27 cellular contexts compared by ENCODE assay signal in the genomic region with DNA sequence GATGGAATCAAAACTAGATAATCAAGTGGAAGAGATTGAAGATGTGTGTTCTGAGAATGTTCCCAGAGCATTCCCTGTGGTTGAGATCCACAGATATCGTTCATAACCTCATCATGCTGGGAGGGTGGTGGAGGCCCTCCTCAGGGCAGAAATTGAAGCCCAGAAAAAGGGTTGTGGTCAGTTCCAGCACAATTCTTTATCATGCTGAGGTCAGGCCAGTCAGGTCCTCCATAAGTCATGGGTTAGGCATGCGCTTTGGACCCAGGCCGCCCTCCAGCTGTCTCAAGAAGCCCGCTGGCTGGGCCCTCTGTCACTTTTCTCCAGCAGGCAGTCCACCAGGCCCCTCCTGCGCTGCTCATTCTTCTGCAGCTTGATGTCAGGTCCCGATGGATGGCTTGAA.
A peak's percentile ranks its signal among the peaks of the same experiment; 100 is the strongest.
DNase-seq lines count a peak whose midpoint lies in the region; ATAC-seq and TF ChIP-seq lines count a peak whose summit lies in the region.
"Had no signal": no experiment of that assay in that cellular context is flagged by ENCODE, and none has a peak within 500 bp of the region (broad histone marks: within the 10 kb centered on the region; RNA-seq: fewer than 3 reads in every experiment).

No MANE protein-coding gene starts in this region.

- intact Hi-C loops in heart right ventricle (cut with DNase I): loop anchor here (5.0 to 10.0 kb wide), 7 partner anchors 218 to 1124 kb away; no protein-coding TSS in a partner anchor

- no peak overlapping the region for H3K27ac Mint-ChIP-seq in T-helper 2 cell treated with Interferon-gamma antibody and Interleukin-4, amounts not matched to agents 5 μg/mL and 100 μg/mL, for 36 hours
- H3K27ac Mint-ChIP-seq: activated naive CD8-positive, alpha-beta T cell treated with anti-CD3 and anti-CD28 coated beads, Interleukin-2, amount 10 ng/mL, durations not matched to agents 7 days and 5 days; activated T-helper 2 cell treated with anti-CD3 and anti-CD28 coated beads, Interferon-gamma antibody, Interleukin-2, Interleukin-4, amounts not matched to agents 10 μg/mL and 5 μg/mL and 100 μg/mL, durations not matched to agents 14 hours and 24 hours and 36 hours; immature natural killer cell; naive thymus-derived CD8-positive, alpha-beta T cell had no signal

- no peaks in the 10 kb centered on the region for H3K9me3 Mint-ChIP-seq in T-helper 2 cell treated with Interferon-gamma antibody and Interleukin-4, amounts not matched to agents 5 μg/mL and 100 μg/mL, for 36 hours
- H3K9me3 Mint-ChIP-seq: activated T-helper 2 cell treated with anti-CD3 and anti-CD28 coated beads, Interferon-gamma antibody, Interleukin-2, Interleukin-4, amounts not matched to agents 10 μg/mL and 5 μg/mL and 100 μg/mL, durations not matched to agents 14 hours and 24 hours and 36 hours had no signal

- H3K27me3 Mint-ChIP-seq in T-helper 2 cell treated with Interferon-gamma antibody and Interleukin-4, amounts not matched to agents 5 μg/mL and 100 μg/mL, for 36 hours (ENCODE audit: low read depth): no peaks in the 10 kb centered on the region
- H3K27me3 Mint-ChIP-seq: activated naive CD8-positive, alpha-beta T cell treated with anti-CD3 and anti-CD28 coated beads, Interleukin-2, amount 10 ng/mL, durations not matched to agents 7 days and 5 days; naive thymus-derived CD8-positive, alpha-beta T cell had no signal

- in situ Hi-C loops in astrocyte of the cerebellum (cut with HindIII; ENCODE audit: low sequenced_read_pairs): loop anchor here (25.0 kb wide), 2 partner anchors 228 to 622 kb away; partner anchors contain the start of gene OSR1

- no peaks in the 10 kb centered on the region for H3K36me3 Mint-ChIP-seq in T-helper 2 cell treated with Interferon-gamma antibody and Interleukin-4, amounts not matched to agents 5 μg/mL and 100 μg/mL, for 36 hours (ENCODE audit: low read depth)
- H3K36me3 Mint-ChIP-seq: activated naive CD8-positive, alpha-beta T cell treated with anti-CD3 and anti-CD28 coated beads, Interleukin-2, amount 10 ng/mL, durations not matched to agents 7 days and 5 days; immature natural killer cell had no signal

- peak overlapping the region in 5 of 10 donors; percentile 17 to 47 (median 29) for H3K27ac ChIP-seq in heart right ventricle
- H3K27ac ChIP-seq: HL-60, RWPE1, skin epidermis, stomach had no signal

- no peak overlapping the region for H3K4me3 Mint-ChIP-seq in T-helper 2 cell treated with Interferon-gamma antibody and Interleukin-4, amounts not matched to agents 5 μg/mL and 100 μg/mL, for 36 hours
- H3K4me3 Mint-ChIP-seq: activated naive CD8-positive, alpha-beta T cell treated with anti-CD3 and anti-CD28 coated beads, Interleukin-2, amount 10 ng/mL, durations not matched to agents 7 days and 5 days; immature natural killer cell; naive thymus-derived CD8-positive, alpha-beta T cell had no signal

- no peaks in the 10 kb centered on the region for H3K36me3 ChIP-seq in heart right ventricle
- H3K36me3 ChIP-seq: HAP-1, stomach had no signal

- ATAC-seq in heart right ventricle (peak; percentile 50 to 87 (median 74)), GM18867 (IDR thresholded peaks at IDR 0.05; ENCODE audit: unreplicated experiment) (no peak), HG02610 (IDR thresholded peaks at IDR 0.05; ENCODE audit: unreplicated experiment) (no peak), GM21576 (IDR thresholded peaks at IDR 0.05; ENCODE audit: unreplicated experiment) (no peak)
- ATAC-seq: GM12878; naive thymus-derived CD8-positive, alpha-beta T cell had no signal

- no peaks in the 10 kb centered on the region for H3K27me3 ChIP-seq in heart right ventricle
- H3K27me3 ChIP-seq: stomach had no signal

- TF ChIP-seq CTCF in astrocyte of the cerebellum (IDR thresholded peaks at IDR 0.05; ENCODE audit: low read depth, low read length, missing control alignments) (no peak), heart right ventricle (IDR thresholded peaks at IDR 0.05) (no peak)

- no peaks in the 10 kb centered on the region for H3K4me1 Mint-ChIP-seq in T-helper 2 cell treated with Interferon-gamma antibody and Interleukin-4, amounts not matched to agents 5 μg/mL and 100 μg/mL, for 36 hours (ENCODE audit: low read depth)
- H3K4me1 Mint-ChIP-seq: activated naive CD8-positive, alpha-beta T cell treated with anti-CD3 and anti-CD28 coated beads, Interleukin-2, amount 10 ng/mL, durations not matched to agents 7 days and 5 days; immature natural killer cell; naive thymus-derived CD8-positive, alpha-beta T cell had no signal

- DNase-seq in EH (ENCODE audit: low read depth): peak; percentile 76
- DNase-seq in astrocyte of the cerebellum (ENCODE audit: low read depth): peak; percentile 70
- DNase-seq in heart right ventricle: peak; percentile 16 to 50
- DNase-seq in non-pigmented ciliary epithelial cell (ENCODE audit: low read depth): peak; percentile 46
- DNase-seq in T-helper 2 cell treated with Interferon-gamma antibody and Interleukin-4, amounts not matched to agents 5 μg/mL and 100 μg/mL, for 36 hours (ENCODE audit: low spot score): no peak
- DNase-seq: ACHN; activated CD4-positive, alpha-beta T cell treated with anti-CD3 and anti-CD28 coated beads for 4 hours; activated naive CD8-positive, alpha-beta T cell treated with anti-CD3 and anti-CD28 coated beads, Interleukin-2, amount 10 ng/mL, durations not matched to agents 7 days and 5 days; C1 segment of cervical spinal cord; central memory CD4-positive, alpha-beta T cell; immature natural killer cell; naive thymus-derived CD8-positive, alpha-beta T cell; NCI-H187; NCI-H446 treated with DMSO at 0.1 percent for 48 hours; NK-92 treated with Interleukin-12 subunit alpha and Interleukin-12 subunit beta, amount 100 ng/mL, for 24 hours; stimulated activated CD4-positive, alpha-beta T cell treated with anti-CD3 and anti-CD28 coated beads, Interleukin-4, amount 100 ng/mL, for 24 hours; stomach; SW 1271 had no signal

- peaks cover 0 to 5% (median 0%) of the 10 kb centered on the region in 11 donors for H3K9me3 ChIP-seq in heart right ventricle
- H3K9me3 ChIP-seq: HAP-1 had no signal

- H3K4me3 ChIP-seq in astrocyte of the cerebellum (ENCODE audit: low read depth, low read length) (no peak overlapping the region), heart right ventricle (no peak overlapping the region)
- H3K4me3 ChIP-seq: GM12878, HAP-1, skin epidermis, stomach had no signal

- peaks cover 0 to 20% (median 4%) of the 10 kb centered on the region in 9 donors for H3K4me1 ChIP-seq in heart right ventricle
- H3K4me1 ChIP-seq: HAP-1 had no signal

- 78 to 84% methylated on average over 6 of the region's 6 CpGs for WGBS in heart right ventricle, 2 donors

Comparison
In these comparisons a context has a peak if more than half of its experiments do, and no peak if none do; other contexts are left out.
1. ATAC-seq: peak in heart right ventricle (8 of 8); none in GM18867 (single experiment), HG02610 (single experiment) and GM21576 (single experiment).